1 cellular context compared by ENCODE assay signal in the genomic region with DNA sequence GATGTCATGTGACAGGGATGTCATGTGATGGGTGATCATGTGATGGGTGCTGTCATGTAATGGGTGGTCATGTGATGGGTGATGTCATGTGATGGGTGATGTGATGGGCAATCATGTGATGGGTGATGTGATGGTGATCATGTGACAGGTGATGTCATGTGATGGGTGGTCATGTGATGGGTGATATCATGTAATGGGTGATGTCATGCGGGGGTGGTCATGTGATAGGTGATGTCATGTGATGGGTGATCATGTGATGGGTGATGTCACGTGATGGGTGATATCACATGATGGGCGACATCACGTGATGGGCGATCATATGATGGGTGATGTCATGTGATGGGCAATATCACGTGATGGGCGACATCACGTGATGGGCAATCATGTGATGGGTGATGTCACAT.
A peak's percentile ranks its signal among the peaks of the same experiment; 100 is the strongest.
TF ChIP-seq lines count a peak whose summit lies in the region.

No MANE protein-coding gene starts in this region.

TF ChIP-seq in K562, 482 proteins besides CTCF, POLR2A, EP300 and RAD21 (continued from another document and continues in another):
- TF ChIP-seq ZNF592 (IDR thresholded peaks at IDR 0.05) (no peak), U2AF2 (optimal IDR thresholded peaks at IDR 0.05; ENCODE audit: low read depth, low read length) (no peak), MYNN (IDR thresholded peaks at IDR 0.05) (no peak), MYNN (CRISPR knock-in tag; IDR thresholded peaks at IDR 0.05) (no peak), GATA2 (CRISPR knock-in tag; IDR thresholded peaks at IDR 0.05) (no peak), NCOA2 (IDR thresholded peaks at IDR 0.05; ENCODE audit: partially characterized antibody in 2 of 2) (peak in 1 of 2 experiments; percentile 41), TEAD4 (IDR thresholded peaks at IDR 0.05; ENCODE audit: low read length) (no peak; the same call in 1 of the 2 replicates), TEAD4 (CRISPR knock-in tag; IDR thresholded peaks at IDR 0.05; ENCODE audit: borderline replicate concordance) (no peak), BACH1 (tag; IDR thresholded peaks at IDR 0.05) (peak; percentile 30; the same call in 1 of the 2 replicates), TRIM24 (IDR thresholded peaks at IDR 0.05) (peak; percentile 100), MTA2 (IDR thresholded peaks at IDR 0.05; ENCODE audit: low read depth) (no peak), TCF7L2 (IDR thresholded peaks at IDR 0.05; ENCODE audit: low read depth, low read length) (no peak), TOE1 (IDR thresholded peaks at IDR 0.05; ENCODE audit: borderline replicate concordance) (peak; percentile 98), TOE1 (CRISPR knock-in tag; IDR thresholded peaks at IDR 0.05; ENCODE audit: borderline replicate concordance, low read depth) (peak; percentile 93; the same call in 1 of the 2 replicates), SIN3A (IDR thresholded peaks at IDR 0.05; ENCODE audit: borderline replicate concordance in 2 of 2, control insufficient read depth in 1 of 2, low read depth in 2 of 2, low read length in 2 of 2) (peak in 1 of 2 experiments; percentile 35; a peak in 1 of 4 replicates), ZNF3 (CRISPR knock-in tag; IDR thresholded peaks at IDR 0.05) (no peak), CSDE1 (IDR thresholded peaks at IDR 0.05) (peak in 1 of 2 experiments; percentile 43; a peak in 1 of 4 replicates), CBFB (CRISPR knock-in tag; IDR thresholded peaks at IDR 0.05) (peak; percentile 87), NFRKB (IDR thresholded peaks at IDR 0.05; ENCODE audit: low read depth) (no peak), HNRNPK (IDR thresholded peaks at IDR 0.05; ENCODE audit: low read depth, low read length, poor library complexity, severe bottlenecking) (no peak), FOXK2 (conservative IDR thresholded peaks at IDR 0.05 in 1 of 2, IDR thresholded peaks at IDR 0.05 in 1 of 2; ENCODE audit: low read depth in 2 of 2) (peak in 1 of 2 experiments; percentile 70; a peak in 2 of 4 replicates), ZNF395 (CRISPR knock-in tag; IDR thresholded peaks at IDR 0.05) (peak; percentile 79; the same call in 1 of the 2 replicates), GTF2F1 (IDR thresholded peaks at IDR 0.05; ENCODE audit: low read depth, low read length) (no peak), SMC3 (conservative IDR thresholded peaks at IDR 0.05; ENCODE audit: insufficient read depth, low read depth, low read length) (no peak), SP1 (CRISPR knock-in tag; IDR thresholded peaks at IDR 0.05) (peak; percentile 80; the same call in 1 of the 2 replicates), PHB2 (IDR thresholded peaks at IDR 0.05; ENCODE audit: low read depth) (no peak), ZNF324 (CRISPR knock-in tag; IDR thresholded peaks at IDR 0.05) (no peak), RAD51 (IDR thresholded peaks at IDR 0.05; ENCODE audit: borderline replicate concordance, low read depth) (peak; percentile 99), BCL6 (CRISPR knock-in tag; IDR thresholded peaks at IDR 0.05) (no peak), NELFE (IDR thresholded peaks at IDR 0.05; ENCODE audit: insufficient read depth, insufficient read length) (no peak), ZFX (CRISPR knock-in tag; IDR thresholded peaks at IDR 0.05) (no peak), CREB1 (IDR thresholded peaks at IDR 0.05) (peak; percentile 73; the same call in 1 of the 2 replicates), CREB1 (CRISPR knock-in tag; IDR thresholded peaks at IDR 0.05) (peak; percentile 94), ZNF23 (CRISPR knock-in tag; IDR thresholded peaks at IDR 0.05) (no peak), TAL1 (IDR thresholded peaks at IDR 0.05) (no peak), ZNF197 (CRISPR knock-in tag; IDR thresholded peaks at IDR 0.05; ENCODE audit: low read depth) (no peak), ETV6 (IDR thresholded peaks at IDR 0.05; ENCODE audit: borderline replicate concordance in 1 of 2, low read depth in 2 of 2, low read length in 1 of 2) (peak in 1 of 2 experiments; percentile 16; a peak in 1 of 4 replicates), ETV6 (CRISPR knock-in tag; IDR thresholded peaks at IDR 0.05; ENCODE audit: borderline replicate concordance) (no peak), TEAD2 (tag; IDR thresholded peaks at IDR 0.05) (no peak), JUND (IDR thresholded peaks at IDR 0.05; ENCODE audit: borderline replicate concordance, low read depth, low read length) (peak; percentile 58; the same call in 1 of the 2 replicates), JUND (tag; IDR thresholded peaks at IDR 0.05; ENCODE audit: borderline replicate concordance, low read depth, low read length) (peak; percentile 96), TCF3 (CRISPR knock-in tag; IDR thresholded peaks at IDR 0.05) (no peak), TEAD1 (CRISPR knock-in tag; IDR thresholded peaks at IDR 0.05) (no peak; a peak in 1 of 4 replicates), STAT5A (IDR thresholded peaks at IDR 0.05; ENCODE audit: borderline replicate concordance, low read length) (peak; percentile 9; the same call in 1 of the 2 replicates)
- TF ChIP-seq, protein P1, sequence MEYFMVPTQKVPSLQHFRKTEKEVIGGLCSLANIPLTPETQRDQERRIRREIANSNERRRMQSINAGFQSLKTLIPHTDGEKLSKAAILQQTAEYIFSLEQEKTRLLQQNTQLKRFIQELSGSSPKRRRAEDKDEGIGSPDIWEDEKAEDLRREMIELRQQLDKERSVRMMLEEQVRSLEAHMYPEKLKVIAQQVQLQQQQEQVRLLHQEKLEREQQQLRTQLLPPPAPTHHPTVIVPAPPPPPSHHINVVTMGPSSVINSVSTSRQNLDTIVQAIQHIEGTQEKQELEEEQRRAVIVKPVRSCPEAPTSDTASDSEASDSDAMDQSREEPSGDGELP (CRISPR knock-in tag; IDR thresholded peaks at IDR 0.05; ENCODE audit: borderline replicate concordance) = peak; percentile 59
- TF ChIP-seq, protein P2, sequence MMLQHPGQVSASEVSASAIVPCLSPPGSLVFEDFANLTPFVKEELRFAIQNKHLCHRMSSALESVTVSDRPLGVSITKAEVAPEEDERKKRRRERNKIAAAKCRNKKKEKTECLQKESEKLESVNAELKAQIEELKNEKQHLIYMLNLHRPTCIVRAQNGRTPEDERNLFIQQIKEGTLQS (IDR thresholded peaks at IDR 0.05) = peak; percentile 99
- TF ChIP-seq, protein P2 (CRISPR knock-in tag; conservative IDR thresholded peaks at IDR 0.05) = peak; percentile 96
- TF ChIP-seq, protein P3, sequence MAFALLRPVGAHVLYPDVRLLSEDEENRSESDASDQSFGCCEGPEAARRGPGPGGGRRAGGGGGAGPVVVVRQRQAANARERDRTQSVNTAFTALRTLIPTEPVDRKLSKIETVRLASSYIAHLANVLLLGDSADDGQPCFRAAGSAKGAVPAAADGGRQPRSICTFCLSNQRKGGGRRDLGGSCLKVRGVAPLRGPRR (CRISPR knock-in tag; IDR thresholded peaks at IDR 0.05) = no peak
- TF ChIP-seq, protein P4, sequence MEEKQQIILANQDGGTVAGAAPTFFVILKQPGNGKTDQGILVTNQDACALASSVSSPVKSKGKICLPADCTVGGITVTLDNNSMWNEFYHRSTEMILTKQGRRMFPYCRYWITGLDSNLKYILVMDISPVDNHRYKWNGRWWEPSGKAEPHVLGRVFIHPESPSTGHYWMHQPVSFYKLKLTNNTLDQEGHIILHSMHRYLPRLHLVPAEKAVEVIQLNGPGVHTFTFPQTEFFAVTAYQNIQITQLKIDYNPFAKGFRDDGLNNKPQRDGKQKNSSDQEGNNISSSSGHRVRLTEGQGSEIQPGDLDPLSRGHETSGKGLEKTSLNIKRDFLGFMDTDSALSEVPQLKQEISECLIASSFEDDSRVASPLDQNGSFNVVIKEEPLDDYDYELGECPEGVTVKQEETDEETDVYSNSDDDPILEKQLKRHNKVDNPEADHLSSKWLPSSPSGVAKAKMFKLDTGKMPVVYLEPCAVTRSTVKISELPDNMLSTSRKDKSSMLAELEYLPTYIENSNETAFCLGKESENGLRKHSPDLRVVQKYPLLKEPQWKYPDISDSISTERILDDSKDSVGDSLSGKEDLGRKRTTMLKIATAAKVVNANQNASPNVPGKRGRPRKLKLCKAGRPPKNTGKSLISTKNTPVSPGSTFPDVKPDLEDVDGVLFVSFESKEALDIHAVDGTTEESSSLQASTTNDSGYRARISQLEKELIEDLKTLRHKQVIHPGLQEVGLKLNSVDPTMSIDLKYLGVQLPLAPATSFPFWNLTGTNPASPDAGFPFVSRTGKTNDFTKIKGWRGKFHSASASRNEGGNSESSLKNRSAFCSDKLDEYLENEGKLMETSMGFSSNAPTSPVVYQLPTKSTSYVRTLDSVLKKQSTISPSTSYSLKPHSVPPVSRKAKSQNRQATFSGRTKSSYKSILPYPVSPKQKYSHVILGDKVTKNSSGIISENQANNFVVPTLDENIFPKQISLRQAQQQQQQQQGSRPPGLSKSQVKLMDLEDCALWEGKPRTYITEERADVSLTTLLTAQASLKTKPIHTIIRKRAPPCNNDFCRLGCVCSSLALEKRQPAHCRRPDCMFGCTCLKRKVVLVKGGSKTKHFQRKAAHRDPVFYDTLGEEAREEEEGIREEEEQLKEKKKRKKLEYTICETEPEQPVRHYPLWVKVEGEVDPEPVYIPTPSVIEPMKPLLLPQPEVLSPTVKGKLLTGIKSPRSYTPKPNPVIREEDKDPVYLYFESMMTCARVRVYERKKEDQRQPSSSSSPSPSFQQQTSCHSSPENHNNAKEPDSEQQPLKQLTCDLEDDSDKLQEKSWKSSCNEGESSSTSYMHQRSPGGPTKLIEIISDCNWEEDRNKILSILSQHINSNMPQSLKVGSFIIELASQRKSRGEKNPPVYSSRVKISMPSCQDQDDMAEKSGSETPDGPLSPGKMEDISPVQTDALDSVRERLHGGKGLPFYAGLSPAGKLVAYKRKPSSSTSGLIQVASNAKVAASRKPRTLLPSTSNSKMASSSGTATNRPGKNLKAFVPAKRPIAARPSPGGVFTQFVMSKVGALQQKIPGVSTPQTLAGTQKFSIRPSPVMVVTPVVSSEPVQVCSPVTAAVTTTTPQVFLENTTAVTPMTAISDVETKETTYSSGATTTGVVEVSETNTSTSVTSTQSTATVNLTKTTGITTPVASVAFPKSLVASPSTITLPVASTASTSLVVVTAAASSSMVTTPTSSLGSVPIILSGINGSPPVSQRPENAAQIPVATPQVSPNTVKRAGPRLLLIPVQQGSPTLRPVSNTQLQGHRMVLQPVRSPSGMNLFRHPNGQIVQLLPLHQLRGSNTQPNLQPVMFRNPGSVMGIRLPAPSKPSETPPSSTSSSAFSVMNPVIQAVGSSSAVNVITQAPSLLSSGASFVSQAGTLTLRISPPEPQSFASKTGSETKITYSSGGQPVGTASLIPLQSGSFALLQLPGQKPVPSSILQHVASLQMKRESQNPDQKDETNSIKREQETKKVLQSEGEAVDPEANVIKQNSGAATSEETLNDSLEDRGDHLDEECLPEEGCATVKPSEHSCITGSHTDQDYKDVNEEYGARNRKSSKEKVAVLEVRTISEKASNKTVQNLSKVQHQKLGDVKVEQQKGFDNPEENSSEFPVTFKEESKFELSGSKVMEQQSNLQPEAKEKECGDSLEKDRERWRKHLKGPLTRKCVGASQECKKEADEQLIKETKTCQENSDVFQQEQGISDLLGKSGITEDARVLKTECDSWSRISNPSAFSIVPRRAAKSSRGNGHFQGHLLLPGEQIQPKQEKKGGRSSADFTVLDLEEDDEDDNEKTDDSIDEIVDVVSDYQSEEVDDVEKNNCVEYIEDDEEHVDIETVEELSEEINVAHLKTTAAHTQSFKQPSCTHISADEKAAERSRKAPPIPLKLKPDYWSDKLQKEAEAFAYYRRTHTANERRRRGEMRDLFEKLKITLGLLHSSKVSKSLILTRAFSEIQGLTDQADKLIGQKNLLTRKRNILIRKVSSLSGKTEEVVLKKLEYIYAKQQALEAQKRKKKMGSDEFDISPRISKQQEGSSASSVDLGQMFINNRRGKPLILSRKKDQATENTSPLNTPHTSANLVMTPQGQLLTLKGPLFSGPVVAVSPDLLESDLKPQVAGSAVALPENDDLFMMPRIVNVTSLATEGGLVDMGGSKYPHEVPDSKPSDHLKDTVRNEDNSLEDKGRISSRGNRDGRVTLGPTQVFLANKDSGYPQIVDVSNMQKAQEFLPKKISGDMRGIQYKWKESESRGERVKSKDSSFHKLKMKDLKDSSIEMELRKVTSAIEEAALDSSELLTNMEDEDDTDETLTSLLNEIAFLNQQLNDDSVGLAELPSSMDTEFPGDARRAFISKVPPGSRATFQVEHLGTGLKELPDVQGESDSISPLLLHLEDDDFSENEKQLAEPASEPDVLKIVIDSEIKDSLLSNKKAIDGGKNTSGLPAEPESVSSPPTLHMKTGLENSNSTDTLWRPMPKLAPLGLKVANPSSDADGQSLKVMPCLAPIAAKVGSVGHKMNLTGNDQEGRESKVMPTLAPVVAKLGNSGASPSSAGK (IDR thresholded peaks at IDR 0.05) = peak; percentile 58; the same call in 1 of the 2 replicates
